16 cellular contexts compared by ENCODE assay signal in genomic region chr11:113859665-113860064, GRCh38. TPM values are rescaled to one million over a fixed set of nuclear protein-coding genes. Genes with fewer than 3 reads are reported as not detected.
DNase-seq lines count a peak whose midpoint lies in the region; ATAC-seq, FAIRE-seq and TF ChIP-seq lines count a peak whose summit lies in the region.
"Had no signal": no experiment of that assay in that cellular context is flagged by ENCODE, and none has a peak within 500 bp of the region (broad histone marks: within the 10 kb centered on the region; RNA-seq: fewer than 3 reads in every experiment).

No MANE protein-coding gene starts in this region.

- peaks cover 11% of the 10 kb centered on the region for H3K4me1 ChIP-seq in neural progenitor cell
- H3K4me1 ChIP-seq: tibial artery had no signal

- ATAC-seq in effector memory CD8-positive, alpha-beta T cell (replicated peaks) = peak; percentile 84
- no peak for ATAC-seq in activated CD4-positive, alpha-beta T cell treated with anti-CD3 and anti-CD28 coated beads for 36 hours

- no peak for FAIRE-seq in RCC 7860 (lab: Jason Lieb, UNC)

- H3K27ac ChIP-seq in neural progenitor cell = no peak overlapping the region
- H3K27ac ChIP-seq: tibial artery had no signal

- H3K4me3 Mint-ChIP-seq in activated CD4-positive, alpha-beta T cell treated with anti-CD3 and anti-CD28 coated beads, Interleukin-2, amount 10 ng/mL, durations not matched to agents 24 days and 14 days = peak overlapping the region; percentile 75
- H3K4me3 Mint-ChIP-seq in effector memory CD8-positive, alpha-beta T cell = peak overlapping the region; percentile 63 to 75
- no peak overlapping the region for H3K4me3 Mint-ChIP-seq in neural progenitor cell
- no peak overlapping the region for H3K4me3 Mint-ChIP-seq in activated CD4-positive, alpha-beta T cell treated with anti-CD3 and anti-CD28 coated beads for 36 hours
- H3K4me3 Mint-ChIP-seq: nephron had no signal

- H3K4me2 ChIP-seq in neural progenitor cell = no peak overlapping the region

- TF ChIP-seq CTCF in neural progenitor cell (IDR thresholded peaks at IDR 0.05) = no peak

- H3K9me3 ChIP-seq in neural progenitor cell (ENCODE audit: low read depth) = no peaks in the 10 kb centered on the region
- H3K9me3 ChIP-seq: tibial artery had no signal

- peaks cover 16% of the 10 kb centered on the region for H3K36me3 Mint-ChIP-seq in activated CD4-positive, alpha-beta T cell treated with anti-CD3 and anti-CD28 coated beads, Interleukin-2, amount 10 ng/mL, durations not matched to agents 24 days and 14 days (ENCODE audit: low read depth)
- H3K36me3 Mint-ChIP-seq in effector memory CD8-positive, alpha-beta T cell (ENCODE audit: insufficient read depth) = peaks cover 2% of the 10 kb centered on the region
- H3K36me3 Mint-ChIP-seq in neural progenitor cell = peaks cover 24% of the 10 kb centered on the region
- H3K36me3 Mint-ChIP-seq in activated CD4-positive, alpha-beta T cell treated with anti-CD3 and anti-CD28 coated beads for 36 hours (ENCODE audit: low read depth) = peaks cover 4% of the 10 kb centered on the region

- peaks cover 27% of the 10 kb centered on the region for H3K4me1 Mint-ChIP-seq in activated CD4-positive, alpha-beta T cell treated with anti-CD3 and anti-CD28 coated beads, Interleukin-2, amount 10 ng/mL, durations not matched to agents 24 days and 14 days
- peaks cover 27 to 38% of the 10 kb centered on the region in 2 donors for H3K4me1 Mint-ChIP-seq in effector memory CD8-positive, alpha-beta T cell (ENCODE audit: low read depth in 2 of 2)
- H3K4me1 Mint-ChIP-seq in neural progenitor cell = peaks cover 22% of the 10 kb centered on the region
- peaks cover 17% of the 10 kb centered on the region for H3K4me1 Mint-ChIP-seq in activated CD4-positive, alpha-beta T cell treated with anti-CD3 and anti-CD28 coated beads for 36 hours

- no peak overlapping the region for H3K9ac ChIP-seq in neural progenitor cell

- H3K27me3 ChIP-seq in neural progenitor cell = no peaks in the 10 kb centered on the region
- H3K27me3 ChIP-seq: tibial artery had no signal

- H3K4me3 ChIP-seq in neural progenitor cell = no peak overlapping the region
- H3K4me3 ChIP-seq: tibial artery had no signal

- peaks cover 23% of the 10 kb centered on the region for H3K79me2 ChIP-seq in neural progenitor cell (ENCODE audit: low read depth)

- no peaks in the 10 kb centered on the region for H3K36me3 ChIP-seq in neural progenitor cell
- H3K36me3 ChIP-seq: tibial artery had no signal

- POLR2A ChIA-PET in activated CD4-positive, alpha-beta T cell treated with anti-CD3 and anti-CD28 coated beads for 36 hours (lab: Charles Lee) = no interaction called here

- DNase-seq in activated CD4-positive, alpha-beta T cell treated with anti-CD3 and anti-CD28 coated beads, Interleukin-2, amount 10 ng/mL, durations not matched to agents 24 days and 14 days = peak; percentile 77
- no peak for DNase-seq in activated CD4-positive, alpha-beta T cell treated with anti-CD3 and anti-CD28 coated beads for 48 hours
- DNase-seq in M059J (ENCODE audit: low read depth) = peak; percentile 7
- DNase-seq in effector memory CD8-positive, alpha-beta T cell = no peak
- no peak for DNase-seq in neural progenitor cell (ENCODE audit: low spot score)
- DNase-seq in RCC 7860 (ENCODE audit: low spot score) = no peak
- DNase-seq in cerebellum (ENCODE audit: low spot score) = no peak
- no peak for DNase-seq in activated CD4-positive, alpha-beta T cell treated with anti-CD3 and anti-CD28 coated beads for 36 hours
- DNase-seq: activated CD4-positive, CD25-positive, alpha-beta regulatory T cell; activated gamma-delta T cell treated with Interleukin-2 at 50 U/mL for 16 hours; NCI-H1105; NCI-H510A treated with DMSO at 0.1 percent for 48 hours; tibial artery had no signal

- peak overlapping the region; percentile 84 for H3K27ac Mint-ChIP-seq in activated CD4-positive, alpha-beta T cell treated with anti-CD3 and anti-CD28 coated beads, Interleukin-2, amount 10 ng/mL, durations not matched to agents 24 days and 14 days
- peak overlapping the region; percentile 86 to 92 for H3K27ac Mint-ChIP-seq in effector memory CD8-positive, alpha-beta T cell
- H3K27ac Mint-ChIP-seq in neural progenitor cell = no peak overlapping the region
- H3K27ac Mint-ChIP-seq in activated CD4-positive, alpha-beta T cell treated with anti-CD3 and anti-CD28 coated beads for 36 hours = no peak overlapping the region

- H4K20me1 ChIP-seq in neural progenitor cell (ENCODE audit: low read depth) = no peaks in the 10 kb centered on the region

- intact Hi-C loops in activated CD4-positive, alpha-beta T cell treated with anti-CD3 and anti-CD28 coated beads, Interleukin-2, amount 10 ng/mL, durations not matched to agents 24 days and 14 days (cut with micrococcal nuclease) = no loop called here
- intact Hi-C loops in activated CD4-positive, alpha-beta T cell treated with anti-CD3 and anti-CD28 coated beads for 36 hours (cut with DNase I, micrococcal nuclease) = no loop called here

- peak overlapping the region; percentile 17 for H2AFZ ChIP-seq in neural progenitor cell (replicated peaks)

- H3F3A ChIP-seq in neural progenitor cell (ENCODE audit: low read depth) = peaks cover 18% of the 10 kb centered on the region

- CTCF ChIA-PET in activated CD4-positive, alpha-beta T cell treated with anti-CD3 and anti-CD28 coated beads for 36 hours (lab: Charles Lee) = no interaction called here

- H3K27me3 Mint-ChIP-seq in activated CD4-positive, alpha-beta T cell treated with anti-CD3 and anti-CD28 coated beads, Interleukin-2, amount 10 ng/mL, durations not matched to agents 24 days and 14 days = no peaks in the 10 kb centered on the region
- no peaks in the 10 kb centered on the region for H3K27me3 Mint-ChIP-seq in effector memory CD8-positive, alpha-beta T cell
- no peaks in the 10 kb centered on the region for H3K27me3 Mint-ChIP-seq in neural progenitor cell (ENCODE audit: insufficient read depth, low read depth)
- no peaks in the 10 kb centered on the region for H3K27me3 Mint-ChIP-seq in activated CD4-positive, alpha-beta T cell treated with anti-CD3 and anti-CD28 coated beads for 36 hours

- no peaks in the 10 kb centered on the region for H3K9me3 Mint-ChIP-seq in activated CD4-positive, alpha-beta T cell treated with anti-CD3 and anti-CD28 coated beads, Interleukin-2, amount 10 ng/mL, durations not matched to agents 24 days and 14 days
- H3K9me3 Mint-ChIP-seq in effector memory CD8-positive, alpha-beta T cell = no peaks in the 10 kb centered on the region
- H3K9me3 Mint-ChIP-seq in neural progenitor cell = peaks cover 12% of the 10 kb centered on the region
- H3K9me3 Mint-ChIP-seq in activated CD4-positive, alpha-beta T cell treated with anti-CD3 and anti-CD28 coated beads for 36 hours (ENCODE audit: low read depth) = no peaks in the 10 kb centered on the region
- H3K9me3 Mint-ChIP-seq: nephron had no signal

RNA-seq across cellular contexts. Expression of gene USP28, which starts 15.7 kb away (rescaled TPM):
- total RNA-seq in activated CD4-positive, alpha-beta T cell treated with anti-CD3 and anti-CD28 coated beads, Interleukin-2, amount 10 ng/mL, durations not matched to agents 24 days and 14 days = 34.8 and 36.2 TPM in 2 replicates
- total RNA-seq in M059J (2014; rRNA removed; shearing (Covaris generic)) = 29.7 and 39.0 TPM in 2 replicates
- total RNA-seq in neural progenitor cell (ENCODE audit: low replicate concordance) (14.2 and 15.1 TPM in 2 replicates), cerebellum (29.7 TPM)
- total RNA-seq in activated CD4-positive, alpha-beta T cell treated with anti-CD3 and anti-CD28 coated beads for 36 hours = 10 to 100 TPM; 38.6 to 43.9 TPM

RNA-seq across cellular contexts. Expression of gene HTR3B, which starts 44.9 kb away (rescaled TPM):
- total RNA-seq in activated CD4-positive, alpha-beta T cell treated with anti-CD3 and anti-CD28 coated beads, Interleukin-2, amount 10 ng/mL, durations not matched to agents 24 days and 14 days = not detected in 2 replicates
- total RNA-seq in M059J (2014; rRNA removed; shearing (Covaris generic)) = not detected in 2 replicates
- total RNA-seq in neural progenitor cell (ENCODE audit: low replicate concordance) (not detected in 2 replicates), cerebellum (0.27 TPM)
- not detected for total RNA-seq in activated CD4-positive, alpha-beta T cell treated with anti-CD3 and anti-CD28 coated beads for 36 hours
- total RNA-seq: cardiac septum, fibroblast of lung had no signal

Comparison
In these comparisons a context has a peak if more than half of its experiments do, and no peak if none do; other contexts are left out.
1. DNase-seq: peak in activated CD4-positive, alpha-beta T cell treated with anti-CD3 and anti-CD28 coated beads, Interleukin-2, amount 10 ng/mL, durations not matched to agents 24 days and 14 days (single experiment) and M059J (single experiment); none in activated CD4-positive, alpha-beta T cell treated with anti-CD3 and anti-CD28 coated beads for 48 hours (single experiment), effector memory CD8-positive, alpha-beta T cell (0 of 3), neural progenitor cell (single experiment), RCC 7860 (single experiment), cerebellum (single experiment) and activated CD4-positive, alpha-beta T cell treated with anti-CD3 and anti-CD28 coated beads for 36 hours (single experiment).
2. H3K27ac Mint-ChIP-seq: peak in activated CD4-positive, alpha-beta T cell treated with anti-CD3 and anti-CD28 coated beads, Interleukin-2, amount 10 ng/mL, durations not matched to agents 24 days and 14 days (single experiment) and effector memory CD8-positive, alpha-beta T cell (2 of 2); none in neural progenitor cell (single experiment) and activated CD4-positive, alpha-beta T cell treated with anti-CD3 and anti-CD28 coated beads for 36 hours (single experiment).
3. H3K4me3 Mint-ChIP-seq: peak in activated CD4-positive, alpha-beta T cell treated with anti-CD3 and anti-CD28 coated beads, Interleukin-2, amount 10 ng/mL, durations not matched to agents 24 days and 14 days (single experiment) and effector memory CD8-positive, alpha-beta T cell (2 of 2); none in neural progenitor cell (single experiment) and activated CD4-positive, alpha-beta T cell treated with anti-CD3 and anti-CD28 coated beads for 36 hours (single experiment).